ENCODE assay signal across 10 cellular contexts in the genomic region with DNA sequence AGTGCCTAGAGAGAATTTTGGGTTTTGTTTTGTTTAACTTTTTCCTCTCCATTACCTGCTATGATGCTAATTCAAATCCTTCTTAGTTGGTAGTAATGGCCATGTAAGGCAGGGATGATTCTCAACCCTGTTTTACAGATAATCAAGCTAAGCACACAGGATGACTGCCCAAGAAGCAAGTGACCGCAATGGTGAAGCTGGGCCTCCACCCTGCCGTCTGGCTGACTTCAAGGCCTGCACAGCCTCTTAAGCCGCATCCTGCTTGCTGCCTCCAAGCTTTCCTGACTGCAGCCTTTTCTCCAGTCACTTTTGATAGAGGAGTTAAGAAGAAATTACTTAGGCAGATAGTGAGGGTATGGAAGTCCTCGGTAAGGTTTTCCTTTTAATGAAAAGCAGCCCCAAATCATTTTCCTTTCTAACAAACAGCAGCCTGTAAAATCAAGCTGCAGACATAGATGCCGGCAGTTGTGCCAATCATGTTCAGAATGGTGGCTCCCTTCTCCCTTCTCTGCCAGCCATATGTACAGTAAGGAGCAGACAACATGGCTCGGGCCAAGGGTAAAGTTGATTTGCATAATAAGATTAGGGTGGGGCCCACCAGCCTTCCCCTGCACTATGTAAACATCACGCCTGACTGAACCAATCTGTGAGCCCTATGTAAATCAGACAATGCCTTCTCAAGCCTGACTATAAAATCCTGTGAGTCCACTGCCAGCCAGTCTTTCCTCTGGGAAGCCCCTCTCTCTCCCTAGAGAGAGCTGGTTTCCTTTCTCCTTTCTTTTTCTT. TPM values are rescaled to one million over a fixed set of nuclear protein-coding genes. Genes with fewer than 3 reads are reported as not detected.
DNase-seq lines count a peak whose midpoint lies in the region; FAIRE-seq and TF ChIP-seq lines count a peak whose summit lies in the region.
"Had no signal": no experiment of that assay in that cellular context is flagged by ENCODE, and none has a peak within 500 bp of the region (broad histone marks: within the 10 kb centered on the region; RNA-seq: fewer than 3 reads in every experiment).

No MANE protein-coding gene starts in this region.

- peaks cover 8% of the 10 kb centered on the region for H3K4me1 ChIP-seq in mammary epithelial cell (ENCODE audit: insufficient read depth, low read length)
- no peaks in the 10 kb centered on the region for H3K4me1 ChIP-seq in small intestine (ENCODE audit: control insufficient read depth in 2 of 2, insufficient read depth in 1 of 2, low read depth in 1 of 2, low read length in 1 of 2)

- dilution Hi-C loops in mammary epithelial cell (cut with HindIII; ENCODE audit: low sequenced_read_pairs): no loop called here

- no peaks in the 10 kb centered on the region for H3K79me2 ChIP-seq in mammary epithelial cell (ENCODE audit: insufficient read depth, low read length)

- in situ Hi-C loops in mammary epithelial cell (cut with MboI; ENCODE audit: low sequenced_read_pairs in 2 of 2): no loop called here

- BruUV-seq in MCF 10A (replicated peaks; lab: Mats Ljungman, UMichigan) (no TSS peak), mammary epithelial cell (replicated peaks; lab: Mats Ljungman, UMichigan) (no TSS peak)

- H3K27ac ChIP-seq in mammary epithelial cell (ENCODE audit: insufficient read depth, low read depth, low read length) (no peak overlapping the region), small intestine (ENCODE audit: low read depth in 1 of 2, low read length in 1 of 2) (no peak overlapping the region)

- H3K9me3 ChIP-seq in mammary epithelial cell (replicated peaks; ENCODE audit: insufficient read depth, low read length) (no peaks in the 10 kb centered on the region), small intestine (ENCODE audit: control insufficient read depth, low read depth) (no peaks in the 10 kb centered on the region)

- TF ChIP-seq CTCF in MCF 10A (IDR thresholded peaks at IDR 0.05; ENCODE audit: unreplicated experiment) (no peak), mammary epithelial cell (conservative IDR thresholded peaks at IDR 0.05 in 1 of 2, IDR thresholded peaks at IDR 0.05 in 1 of 2; ENCODE audit: extremely low read depth in 1 of 2, insufficient read depth in 1 of 2, low read depth in 1 of 2, low read length in 2 of 2) (no peak), choroid plexus epithelial cell (conservative IDR thresholded peaks at IDR 0.05; ENCODE audit: low read depth, low read length) (no peak)

- H3K27me3 ChIP-seq in mammary epithelial cell (ENCODE audit: insufficient read depth, low read length) (no peaks in the 10 kb centered on the region), small intestine (ENCODE audit: control insufficient read depth in 2 of 2, insufficient read depth in 2 of 2, low read length in 2 of 2) (no peaks in the 10 kb centered on the region)

- H3K9ac ChIP-seq in mammary epithelial cell (ENCODE audit: insufficient read depth, low read length): no peak overlapping the region

- POLR2A ChIA-PET in MCF 10A (lab: Yijun Ruan, JAX): interaction anchor here (1.6 kb wide), 1 partner anchor 9 kb away, joined by 6 read pairs; no protein-coding TSS in a partner anchor

- 98% methylated on average over 7 of the region's 7 CpGs for WGBS in mammary epithelial cell (ENCODE audit: low coverage, missing lambda C conversion rate)
- 74 to 79% (median 74%) methylated on average over 7 of the region's 7 CpGs for WGBS in small intestine, 3 donors

- H3K36me3 Mint-ChIP-seq in MCF 10A (ENCODE audit: insufficient read depth, unreplicated experiment): peaks cover 13% of the 10 kb centered on the region

- DNase-seq in MCF 10A (ENCODE audit: unreplicated experiment): peak; percentile 22
- no peak for DNase-seq in mammary epithelial cell
- DNase-seq in NCI-H226: peak; percentile 17
- DNase-seq in choroid plexus epithelial cell (ENCODE audit: low read depth): peak; percentile 65
- peak; percentile 56 for DNase-seq in small intestine
- no peak for DNase-seq in AG08396 (ENCODE audit: low spot score)
- no peak for DNase-seq in activated T-cell treated with anti-CD3 and anti-CD28 coated beads for 4 hours
- no peak for DNase-seq in activated CD4-positive, alpha-beta T cell treated with anti-CD3 and anti-CD28 coated beads, Interleukin-2, amount 50 U/mL, for 1 hour
- DNase-seq: NCI-H774; stimulated activated CD4-positive, alpha-beta T cell treated with anti-CD3 and anti-CD28 coated beads, Interleukin-4, amount 100 ng/mL, for 1 hour had no signal

- no peak for FAIRE-seq in small intestine (lab: Jason Lieb, UNC)

- no peak overlapping the region for H2AFZ ChIP-seq in mammary epithelial cell (ENCODE audit: low read depth, low read length)

- CTCF ChIA-PET in MCF 10A (lab: Yijun Ruan, JAX): interaction anchor here (0.6 to 0.9 kb wide), 2 partner anchors 95 to 138 kb away, joined by 3 to 4 read pairs; no protein-coding TSS in a partner anchor
- CTCF ChIA-PET in mammary epithelial cell (lab: Charles Lee; ENCODE audit: low non-redundant PET): no interaction called here

- H3K4me3 ChIP-seq in mammary epithelial cell (replicated peaks in 1 of 3; ENCODE audit: insufficient read depth in 1 of 3, low read depth in 2 of 3, low read length in 3 of 3): no peak overlapping the region
- no peak overlapping the region for H3K4me3 ChIP-seq in choroid plexus epithelial cell (ENCODE audit: low read depth, low read length)
- H3K4me3 ChIP-seq in small intestine (ENCODE audit: low read depth in 1 of 2, low read length in 2 of 2): no peak overlapping the region

- H4K20me1 ChIP-seq in mammary epithelial cell (ENCODE audit: insufficient read depth, low read length): no peaks in the 10 kb centered on the region

- H3K9me3 Mint-ChIP-seq in MCF 10A (ENCODE audit: unreplicated experiment): no peaks in the 10 kb centered on the region

- no peak overlapping the region for H3K4me2 ChIP-seq in mammary epithelial cell (ENCODE audit: insufficient read depth, low read depth, low read length)

- intact Hi-C loops in MCF 10A (cut with micrococcal nuclease): no loop called here
- intact Hi-C loops in mammary epithelial cell (cut with micrococcal nuclease): no loop called here

- H3K4me3 Mint-ChIP-seq in MCF 10A (ENCODE audit: unreplicated experiment): no peak overlapping the region

- no peak overlapping the region for H3K27ac Mint-ChIP-seq in MCF 10A (ENCODE audit: low read depth, unreplicated experiment)

- H3K36me3 ChIP-seq in mammary epithelial cell (ENCODE audit: insufficient read depth, low read length) (no peaks in the 10 kb centered on the region), small intestine (ENCODE audit: control insufficient read depth in 2 of 2, insufficient read depth in 2 of 2, low read length in 2 of 2) (no peaks in the 10 kb centered on the region)

- H3K4me1 Mint-ChIP-seq in MCF 10A (ENCODE audit: insufficient read depth, unreplicated experiment): no peaks in the 10 kb centered on the region

- H3K27me3 Mint-ChIP-seq in MCF 10A (ENCODE audit: insufficient read depth, unreplicated experiment): no peaks in the 10 kb centered on the region

RNA-seq across cellular contexts. Expression of a gene that starts 8.8 kb away (rescaled TPM):
- total RNA-seq in MCF 10A (2022) (14.0 and 20.9 TPM in 2 replicates), mammary epithelial cell (10 to 100 TPM; 12.3 to 13.1 TPM)
- polyA plus RNA-seq in mammary epithelial cell (10.5 TPM), small intestine (1 to 10 TPM; 4.5 to 8.6 (median 5.9) TPM)
- polyA minus RNA-seq in mammary epithelial cell: 4.0 TPM

Comparison
In these comparisons a context has a peak if more than half of its experiments do, and no peak if none do; other contexts are left out.
1. DNase-seq: peak in MCF 10A (single experiment), NCI-H226 (single experiment), choroid plexus epithelial cell (single experiment) and small intestine (single experiment); none in mammary epithelial cell (single experiment), AG08396 (single experiment), activated T-cell treated with anti-CD3 and anti-CD28 coated beads for 4 hours (single experiment) and activated CD4-positive, alpha-beta T cell treated with anti-CD3 and anti-CD28 coated beads, Interleukin-2, amount 50 U/mL, for 1 hour (single experiment).